Comparison of ENCODE assay signal across 1 cellular context in genomic region chr1:219567341-219567947, GRCh38.
A peak's percentile ranks its signal among the peaks of the same experiment; 100 is the strongest.
TF ChIP-seq lines count a peak whose summit lies in the region.

No MANE protein-coding gene starts in this region.

TF ChIP-seq in K562, 482 proteins besides CTCF, POLR2A, EP300 and RAD21:
- no peak for TF ChIP-seq HMGN3 (IDR thresholded peaks at IDR 0.05; ENCODE audit: borderline replicate concordance, extremely low read depth, insufficient read length, low read depth, low read length)
- TF ChIP-seq MYC (IDR thresholded peaks at IDR 0.05; ENCODE audit: low read depth, low read length) = 0 out of 2 replicates have a peak, but pooled peaks have one; percentile 14
- no peak for TF ChIP-seq MYC (CRISPR knock-in tag; IDR thresholded peaks at IDR 0.05; ENCODE audit: borderline replicate concordance, low read depth)
